Comparison of ENCODE assay signal across 26 cellular contexts in the genomic region with DNA sequence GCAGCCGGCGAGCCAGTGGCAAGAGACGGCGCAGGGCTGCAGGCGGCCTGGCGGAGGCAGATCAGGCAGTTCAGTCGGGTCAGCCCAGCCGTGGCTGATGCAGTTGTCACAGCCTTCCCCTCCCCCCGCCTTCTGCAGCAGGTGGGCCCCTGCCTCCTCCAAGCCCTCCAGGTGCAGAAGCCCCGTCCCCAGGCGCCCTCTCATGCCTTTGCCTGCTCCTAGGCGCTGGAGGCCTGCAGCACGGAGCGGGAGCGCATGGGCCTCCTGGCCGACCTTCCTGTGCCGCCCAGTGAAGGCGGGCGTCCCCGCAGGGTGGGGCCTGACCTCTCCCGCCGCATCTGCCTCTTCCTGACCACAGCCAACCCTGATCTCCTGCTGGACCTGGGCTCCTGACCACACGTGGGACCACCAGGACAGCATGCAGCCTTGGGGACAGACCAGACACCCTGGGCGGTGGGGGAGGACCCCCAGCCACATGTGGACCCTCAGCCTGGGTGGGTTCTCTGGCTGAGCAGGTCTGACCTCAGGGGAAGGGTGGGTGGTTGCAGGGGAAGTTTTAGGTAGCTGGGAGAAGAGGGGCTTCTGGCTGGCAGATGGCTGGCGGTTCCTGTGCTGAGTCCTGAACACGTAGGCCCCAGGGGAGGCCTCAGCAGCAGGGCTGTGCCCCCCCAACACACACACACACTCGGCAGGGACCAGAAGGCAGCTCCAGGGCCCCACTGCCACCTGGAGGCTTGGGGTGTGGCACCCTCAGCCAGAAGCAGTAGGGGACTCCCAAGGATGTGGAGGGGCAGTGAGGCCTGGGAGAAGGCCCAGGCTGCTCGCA. TPM values are rescaled to one million over a fixed set of nuclear protein-coding genes. Genes with fewer than 3 reads are reported as not detected.
DNase-seq lines count a peak whose midpoint lies in the region; ATAC-seq and TF ChIP-seq lines count a peak whose summit lies in the region.
"Had no signal": no experiment of that assay in that cellular context is flagged by ENCODE, and none has a peak within 500 bp of the region (broad histone marks: within the 10 kb centered on the region; RNA-seq: fewer than 3 reads in every experiment).

No MANE protein-coding gene starts in this region.

- H3K4me2 ChIP-seq in GM23338, result no peak overlapping the region
- H3K4me2 ChIP-seq: SK-N-SH had no signal

- peaks cover 24% of the 10 kb centered on the region for H3K27me3 Mint-ChIP-seq in GM23338 (ENCODE audit: insufficient read depth, low read depth, poor library complexity)
- H3K27me3 Mint-ChIP-seq: activated CD8-positive, alpha-beta T cell treated with anti-CD3 and anti-CD28 coated beads for 36 hours had no signal

- no peak overlapping the region for H2AFZ ChIP-seq in GM23338

- peaks cover 4% of the 10 kb centered on the region; the same call in 2 of the 3 replicates for H3K9me3 Mint-ChIP-seq in GM23338
- H3K9me3 Mint-ChIP-seq: activated CD8-positive, alpha-beta T cell treated with anti-CD3 and anti-CD28 coated beads for 36 hours; T-helper 2 cell treated with Interferon-gamma antibody and Interleukin-4, amounts not matched to agents 5 μg/mL and 100 μg/mL, for 36 hours; WTC11 had no signal

- H3K27ac Mint-ChIP-seq in GM23338, result no peak overlapping the region
- H3K27ac Mint-ChIP-seq: activated CD8-positive, alpha-beta T cell treated with anti-CD3 and anti-CD28 coated beads for 36 hours; T-helper 2 cell treated with Interferon-gamma antibody and Interleukin-4, amounts not matched to agents 5 μg/mL and 100 μg/mL, for 36 hours; WTC11 had no signal

- TF ChIP-seq POLR2A in right lobe of liver (IDR thresholded peaks at IDR 0.05), result no peak

- no peak overlapping the region for H3K27ac ChIP-seq in right cardiac atrium (ENCODE audit: low read length)
- no peak overlapping the region for H3K27ac ChIP-seq in left ventricle myocardium inferior (replicated peaks)
- peak overlapping the region; percentile 17; the same call in 1 of the 2 replicates for H3K27ac ChIP-seq in Panc1 (ENCODE audit: low read length)
- H3K27ac ChIP-seq in right lobe of liver, result no peak overlapping the region
- no peak overlapping the region for H3K27ac ChIP-seq in GM23338 (ENCODE audit: low read depth)
- H3K27ac ChIP-seq: coronary artery, spleen, stomach, tibial nerve had no signal

- H3K36me3 ChIP-seq in left ventricle myocardium inferior, result peaks cover 57% of the 10 kb centered on the region
- no peaks in the 10 kb centered on the region; the same call in 1 of the 2 replicates for H3K36me3 ChIP-seq in Panc1 (ENCODE audit: control insufficient read depth, insufficient read depth, low read length)
- peaks cover 0 to 22% (median 4%) of the 10 kb centered on the region in 4 donors for H3K36me3 ChIP-seq in right lobe of liver
- no peaks in the 10 kb centered on the region for H3K36me3 ChIP-seq in GM23338 (ENCODE audit: insufficient read depth)

- intact Hi-C loops in right cardiac atrium (cut with DNase I) (loop anchor here in 1 of 4 donors (5.0 kb wide), 1 partner anchor 64 kb away; no protein-coding TSS in a partner anchor), left ventricle myocardium inferior (cut with micrococcal nuclease) (no loop called here), Panc1 (cut with micrococcal nuclease; ENCODE audit: unreplicated experiment) (loop anchor here (10.0 kb wide), 1 partner anchor 1091 kb away; the partner anchor contains the start of genes JMJD8 and STUB1), right lobe of liver (cut with DNase I) (loop anchor here in 1 of 2 donors (5.0 kb wide), 1 partner anchor 46 kb away; no protein-coding TSS in a partner anchor)

- H3K4me3 ChIP-seq in right cardiac atrium (ENCODE audit: low read length) (no peak overlapping the region), left ventricle myocardium inferior (no peak overlapping the region), Panc1 (ENCODE audit: low read depth in 2 of 2, low read length in 2 of 2) (no peak overlapping the region), right lobe of liver (no peak overlapping the region), GM23338 (no peak overlapping the region)
- H3K4me3 ChIP-seq: breast epithelium, coronary artery, gastroesophageal sphincter, stomach, tibial nerve had no signal

- H3K9me2 ChIP-seq in GM23338 (ENCODE audit: insufficient read depth), result no peaks in the 10 kb centered on the region
- H3K9me2 ChIP-seq: SK-N-SH had no signal

- H3K4me3 Mint-ChIP-seq in GM23338, result no peak overlapping the region
- H3K4me3 Mint-ChIP-seq: CD14-positive monocyte; T-helper 2 cell treated with Interferon-gamma antibody and Interleukin-4, amounts not matched to agents 5 μg/mL and 100 μg/mL, for 36 hours had no signal

- H3K27me3 ChIP-seq in right cardiac atrium (ENCODE audit: control insufficient read depth, insufficient read depth) (no peaks in the 10 kb centered on the region), left ventricle myocardium inferior (ENCODE audit: low read depth) (no peaks in the 10 kb centered on the region), Panc1 (ENCODE audit: control insufficient read depth, insufficient read depth, low read length) (no peaks in the 10 kb centered on the region), right lobe of liver (no peaks in the 10 kb centered on the region), GM23338 (ENCODE audit: insufficient read depth) (no peaks in the 10 kb centered on the region)
- H3K27me3 ChIP-seq: breast epithelium, gastroesophageal sphincter, spleen, stomach, tibial nerve had no signal

- DNase-seq in right cardiac atrium, result peak; percentile 22 to 64 (median 49)
- DNase-seq in left ventricle myocardium inferior, result no peak
- DNase-seq in Panc1 (ENCODE audit: low read depth, low spot score), result no peak
- DNase-seq in right lobe of liver, result peak in 2 of 3 donors; percentile 49 to 56
- DNase-seq in GM23338 (ENCODE audit: low spot score), result no peak
- DNase-seq in activated CD4-positive, alpha-beta T cell treated with anti-CD3 and anti-CD28 coated beads for 4 hours, result no peak
- DNase-seq in H4 (ENCODE audit: low spot score), result no peak
- DNase-seq in OCI-M2 (lab: John Stamatoyannopoulos, UW; ENCODE audit: unreplicated experiment), result no peak
- DNase-seq: activated CD8-positive, alpha-beta T cell treated with anti-CD3 and anti-CD28 coated beads for 36 hours; activated gamma-delta T cell treated with Interleukin-2 at 50 U/mL for 16 hours; activated T-cell treated with anti-CD3 and anti-CD28 coated beads for 4 hours; DMS153; GDM1; NCI-H1092 treated with DMSO at 0.1 percent for 48 hours; NCI-H2081 treated with DMSO at 0.1 percent for 48 hours; SK-N-SH; spleen; stimulated activated CD4-positive, alpha-beta T cell treated with anti-CD3 and anti-CD28 coated beads, Interleukin-4, amount 100 ng/mL, for 1 hour; stomach had no signal

- CTCF ChIA-PET in Panc1 (lab: Charles Lee), result no interaction called here

- H3F3A ChIP-seq in GM23338 (replicated peaks; ENCODE audit: low read depth), result peaks cover 10% of the 10 kb centered on the region; the same call in 1 of the 2 replicates

- peaks cover 14% of the 10 kb centered on the region for H3K36me3 Mint-ChIP-seq in GM23338 (ENCODE audit: low read depth)

- BruUV-seq in Panc1 (replicated peaks; lab: Mats Ljungman, UMichigan), result no TSS peak

- WGBS in right cardiac atrium, result 77% methylated on average over 28 of the region's 28 CpGs
- WGBS in right lobe of liver (ENCODE audit: insufficient coverage, low coverage, low lambda C conversion rate, missing lambda C conversion rate), result 73% methylated on average over 2 of the region's 28 CpGs

- ATAC-seq in right cardiac atrium (no peak), Panc1 (no peak), right lobe of liver (no peak), GM23338 (no peak)
- ATAC-seq: activated CD8-positive, alpha-beta T cell treated with anti-CD3 and anti-CD28 coated beads for 36 hours; gastroesophageal sphincter; WTC11 had no signal

- H3K4me1 ChIP-seq in right cardiac atrium (ENCODE audit: control insufficient read depth, insufficient read depth, low read length) (peaks cover 5% of the 10 kb centered on the region), left ventricle myocardium inferior (peaks cover 65% of the 10 kb centered on the region), Panc1 (ENCODE audit: control insufficient read depth, insufficient read depth, low read length) (peaks cover 59% of the 10 kb centered on the region), right lobe of liver (peaks cover 0 to 33% (median 14%) of the 10 kb centered on the region in 4 donors), GM23338 (ENCODE audit: insufficient read depth) (no peaks in the 10 kb centered on the region)

- POLR2A ChIA-PET in Panc1 (lab: Charles Lee), result no interaction called here

- peaks cover 13% of the 10 kb centered on the region; the same call in 1 of the 2 replicates for H4K20me1 ChIP-seq in GM23338 (replicated peaks; ENCODE audit: insufficient read depth)

- H3K4me1 Mint-ChIP-seq in GM23338, result peaks cover 4% of the 10 kb centered on the region
- H3K4me1 Mint-ChIP-seq: WTC11 had no signal

- in situ Hi-C loops in Panc1 (cut with HindIII; ENCODE audit: low pct_unique_long_range_greater_than_20kb, low sequenced_read_pairs), result no loop called here

- TF ChIP-seq CTCF in left ventricle myocardium inferior (IDR thresholded peaks at IDR 0.05; ENCODE audit: borderline replicate concordance) (no peak), Panc1 (IDR thresholded peaks at IDR 0.05) (no peak), right lobe of liver (IDR thresholded peaks at IDR 0.05) (no peak), GM23338 (conservative IDR thresholded peaks at IDR 0.05; ENCODE audit: low read depth in 2 of 2) (no peak)

- H3K79me2 ChIP-seq in GM23338 (replicated peaks; ENCODE audit: insufficient read depth), result peaks cover 15% of the 10 kb centered on the region

- H3K9me3 ChIP-seq in right cardiac atrium (ENCODE audit: control insufficient read depth, low read length), result no peaks in the 10 kb centered on the region
- no peaks in the 10 kb centered on the region for H3K9me3 ChIP-seq in left ventricle myocardium inferior (replicated peaks)
- no peaks in the 10 kb centered on the region for H3K9me3 ChIP-seq in Panc1 (ENCODE audit: control insufficient read depth, insufficient read depth, low read depth, low read length)
- H3K9me3 ChIP-seq in right lobe of liver, result no peaks in the 10 kb centered on the region
- H3K9me3 ChIP-seq: breast epithelium, gastroesophageal sphincter, SK-N-SH, spleen, stomach, tibial nerve had no signal

RNA-seq across cellular contexts. Expression of gene MRPS34, which starts 3.1 kb away (rescaled TPM):
- total RNA-seq in right cardiac atrium (10 to 100 TPM; 53.3 to 80.0 (median 69.1) TPM), left ventricle myocardium inferior (78.0 TPM), Panc1 (2021; ENCODE audit: unreplicated experiment) (187 TPM), right lobe of liver (10 to 100 TPM; 42.5 to 90.5 (median 52.9) TPM)
- polyA plus RNA-seq in right cardiac atrium (91.4 TPM), GM23338 (2016; fragmentation: Nextera tagmentation; extraction: Ambion mirVana) (370 and 391 TPM in 2 replicates)
- 283 TPM for polyA plus RNA-seq in Panc1 (2012; ENCODE audit: insufficient read length)
- 223 and 248 TPM in 2 replicates for total RNA-seq in GM23338 (2014; rRNA removed; shearing (Covaris generic))
- total RNA-seq in H4 (2014; rRNA removed; shearing (Covaris generic)), result 114 and 125 TPM in 2 replicates

RNA-seq across cellular contexts. Expression of gene EME2, which starts 3.4 kb away (rescaled TPM):
- total RNA-seq in right cardiac atrium (10 to 100 TPM in 2 of 4 donors, 1 to 10 TPM in 2; 8.1 to 11.3 (median 9.8) TPM), left ventricle myocardium inferior (7.4 TPM), Panc1 (2021; ENCODE audit: unreplicated experiment) (53.4 TPM), right lobe of liver (10 to 100 TPM in 1 of 6 experiments, 1 to 10 TPM in 5; 3.8 to 11.1 (median 5.0) TPM)
- polyA plus RNA-seq in right cardiac atrium (6.3 TPM), GM23338 (2016; fragmentation: Nextera tagmentation; extraction: Ambion mirVana) (4.1 TPM in 2 replicates)
- polyA plus RNA-seq in Panc1 (2012; ENCODE audit: insufficient read length), result 37.7 TPM
- total RNA-seq in GM23338 (2014; rRNA removed; shearing (Covaris generic)), result 15.0 and 17.3 TPM in 2 replicates
- total RNA-seq in H4 (2014; rRNA removed; shearing (Covaris generic)), result 0.90 and 1.2 TPM in 2 replicates

RNA-seq across cellular contexts. Expression of gene NME3, which starts 4.7 kb away (rescaled TPM):
- total RNA-seq in right cardiac atrium (10 to 100 TPM; 36.5 to 55.4 (median 47.4) TPM), left ventricle myocardium inferior (37.0 TPM), Panc1 (2021; ENCODE audit: unreplicated experiment) (117 TPM), right lobe of liver (10 to 100 TPM; 17.9 to 36.1 (median 23.2) TPM)
- polyA plus RNA-seq in right cardiac atrium (75.2 TPM), GM23338 (2016; fragmentation: Nextera tagmentation; extraction: Ambion mirVana) (130 and 153 TPM in 2 replicates)
- polyA plus RNA-seq in Panc1 (2012; ENCODE audit: insufficient read length), result 233 TPM
- 73.7 and 95.3 TPM in 2 replicates for total RNA-seq in GM23338 (2014; rRNA removed; shearing (Covaris generic))
- total RNA-seq in H4 (2014; rRNA removed; shearing (Covaris generic)), result 0.50 TPM in 1 of 2 replicates, not detected in the other

RNA-seq across cellular contexts. Expression of gene SPSB3, which starts 6.3 kb away (rescaled TPM):
- 10 to 100 TPM; 24.5 to 41.3 (median 34.1) TPM for total RNA-seq in right cardiac atrium
- polyA plus RNA-seq in right cardiac atrium, result 51.8 TPM
- total RNA-seq in left ventricle myocardium inferior, result 36.8 TPM
- 23.0 TPM for total RNA-seq in Panc1 (2021; ENCODE audit: unreplicated experiment)
- 40.3 TPM for polyA plus RNA-seq in Panc1 (2012; ENCODE audit: insufficient read length)
- total RNA-seq in right lobe of liver, result 10 to 100 TPM; 18.6 to 42.5 (median 34.5) TPM
- 34.7 and 42.8 TPM in 2 replicates for total RNA-seq in GM23338 (2014; rRNA removed; shearing (Covaris generic))
- 27.1 and 33.9 TPM in 2 replicates for polyA plus RNA-seq in GM23338 (2016; fragmentation: Nextera tagmentation; extraction: Ambion mirVana)
- 20.1 and 23.9 TPM in 2 replicates for total RNA-seq in H4 (2014; rRNA removed; shearing (Covaris generic))

RNA-seq across cellular contexts. Expression of gene NUBP2, which starts 6.7 kb away (rescaled TPM):
- total RNA-seq in right cardiac atrium, result 10 to 100 TPM; 33.1 to 39.1 (median 35.9) TPM
- 45.3 TPM for polyA plus RNA-seq in right cardiac atrium
- 36.2 TPM for total RNA-seq in left ventricle myocardium inferior
- total RNA-seq in Panc1 (2021; ENCODE audit: unreplicated experiment), result 85.8 TPM
- polyA plus RNA-seq in Panc1 (2012; ENCODE audit: insufficient read length), result 114 TPM
- total RNA-seq in right lobe of liver, result 10 to 100 TPM; 21.1 to 90.3 (median 32.6) TPM
- 143 and 175 TPM in 2 replicates for total RNA-seq in GM23338 (2014; rRNA removed; shearing (Covaris generic))
- 79.0 and 79.4 TPM in 2 replicates for polyA plus RNA-seq in GM23338 (2016; fragmentation: Nextera tagmentation; extraction: Ambion mirVana)
- total RNA-seq in H4 (2014; rRNA removed; shearing (Covaris generic)), result 38.9 and 112 TPM in 2 replicates

Comparison
In these comparisons a context has a peak if more than half of its experiments do, and no peak if none do; other contexts are left out.
1. DNase-seq: peak in right cardiac atrium (3 of 3) and right lobe of liver (2 of 3); none in left ventricle myocardium inferior (single experiment), Panc1 (single experiment), GM23338 (single experiment), activated CD4-positive, alpha-beta T cell treated with anti-CD3 and anti-CD28 coated beads for 4 hours (0 of 2), H4 (single experiment) and OCI-M2 (single experiment).
2. RNA of gene NME3, which starts 4.7 kb away (total RNA-seq): 117 TPM in Panc1 (single experiment), 73.7 to 95.3 TPM in GM23338, 36.5 to 55.4 TPM in right cardiac atrium, 37.0 TPM in left ventricle myocardium inferior (single experiment) and 17.9 to 36.1 TPM in right lobe of liver; 0.50 TPM in H4; every median in the first group is over 10 times any median in the second.